23 cellular contexts compared by ENCODE assay signal in genomic region chr6:167455371-167455770, GRCh38.
"Had no signal": no experiment of that assay in that cellular context is flagged by ENCODE, and none has a peak within 500 bp of the region (broad histone marks: within the 10 kb centered on the region; RNA-seq: fewer than 3 reads in every experiment).

No MANE protein-coding gene starts in this region.

- H3K27ac ChIP-seq: breast epithelium, coronary artery, esophagus squamous epithelium, gastrocnemius medialis, lower lobe of right lung, testis, uterus had no signal

- H3K4me3 ChIP-seq: breast epithelium, coronary artery, esophagus squamous epithelium, gastrocnemius medialis, lower lobe of right lung, testis, uterus had no signal

- H3K27ac Mint-ChIP-seq: activated B cell treated with CpG ODN at 0.5 μM for 24 hours; activated CD4-positive, alpha-beta T cell treated with anti-CD3 and anti-CD28 coated beads for 36 hours; activated naive CD8-positive, alpha-beta T cell treated with anti-CD3 and anti-CD28 coated beads for 36 hours; naive B cell had no signal

- H3K36me3 ChIP-seq: breast epithelium, esophagus squamous epithelium, gastrocnemius medialis, lower lobe of right lung, uterus had no signal

- H3K9me3 Mint-ChIP-seq: activated naive CD8-positive, alpha-beta T cell treated with anti-CD3 and anti-CD28 coated beads for 36 hours; naive B cell had no signal

- H3K27me3 ChIP-seq: breast epithelium, testis, uterus had no signal

- DNase-seq: activated B cell treated with CpG ODN at 0.5 μM for 24 hours; activated CD4-positive, alpha-beta T cell treated with anti-CD3 and anti-CD28 coated beads for 36 hours; activated CD4-positive, alpha-beta T cell treated with anti-CD3 and anti-CD28 coated beads, Interleukin-2, amount 50 U/mL, for 4 hours; activated naive CD4-positive, alpha-beta T cell treated with Interleukin-2 at 50 U/mL for 16 hours; activated naive CD8-positive, alpha-beta T cell treated with anti-CD3 and anti-CD28 coated beads for 36 hours; activated T-cell treated with anti-CD3 and anti-CD28 coated beads, Interleukin-2, amount 50 U/mL, for 48 hours; cerebellar nuclear complex; esophagus squamous epithelium; gastrocnemius medialis; hypothalamus; lower lobe of right lung; mesendoderm; naive B cell; occipital lobe; posterior cingulate gyrus; stimulated activated CD4-positive, alpha-beta T cell treated with anti-CD3 and anti-CD28 coated beads, Interleukin-4, amount 100 ng/mL, for 1 hour; stimulated activated naive CD4-positive, alpha-beta T cell; T-helper 9 cell; testis; trophoblast cell; uterus had no signal

- ATAC-seq: activated CD4-positive, alpha-beta T cell treated with anti-CD3 and anti-CD28 coated beads for 36 hours; gastrocnemius medialis; lower lobe of right lung had no signal

- H3K9me3 ChIP-seq: breast epithelium, esophagus squamous epithelium, gastrocnemius medialis, lower lobe of right lung, testis, uterus had no signal

- H3K4me3 Mint-ChIP-seq: activated B cell treated with CpG ODN at 0.5 μM for 24 hours; activated CD4-positive, alpha-beta T cell treated with anti-CD3 and anti-CD28 coated beads for 36 hours; activated naive CD8-positive, alpha-beta T cell treated with anti-CD3 and anti-CD28 coated beads for 36 hours; naive B cell had no signal

- H3K4me1 ChIP-seq: breast epithelium, esophagus squamous epithelium, gastrocnemius medialis, lower lobe of right lung, testis, uterus had no signal

- H3K4me1 Mint-ChIP-seq: activated B cell treated with CpG ODN at 0.5 μM for 24 hours; activated CD4-positive, alpha-beta T cell treated with anti-CD3 and anti-CD28 coated beads for 36 hours; activated naive CD8-positive, alpha-beta T cell treated with anti-CD3 and anti-CD28 coated beads for 36 hours; naive B cell had no signal

- H3K36me3 Mint-ChIP-seq: activated naive CD8-positive, alpha-beta T cell treated with anti-CD3 and anti-CD28 coated beads for 36 hours; naive B cell had no signal
